19 cellular contexts compared by ENCODE assay signal in the genomic region with DNA sequence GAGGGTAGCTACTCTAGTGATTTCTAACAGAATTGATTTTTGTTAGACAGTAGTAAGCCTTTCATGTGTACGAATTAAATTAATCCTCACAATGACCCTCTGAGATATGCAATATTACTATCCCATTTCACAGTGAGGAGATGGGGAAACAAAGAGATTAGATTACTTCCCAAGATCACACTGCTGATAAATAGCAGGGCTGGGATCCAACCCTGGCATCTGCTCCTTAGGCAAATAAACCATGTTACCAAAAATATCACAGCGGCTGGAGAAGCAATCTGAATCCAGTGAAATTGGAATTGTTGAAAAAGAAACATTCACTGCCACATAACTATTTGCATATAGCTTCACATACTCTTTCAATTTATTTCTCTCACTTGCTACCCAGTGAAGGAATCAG. TPM values are rescaled to one million over a fixed set of nuclear protein-coding genes. Genes with fewer than 3 reads are reported as not detected.
DNase-seq lines count a peak whose midpoint lies in the region; ATAC-seq and TF ChIP-seq lines count a peak whose summit lies in the region.
"Had no signal": no experiment of that assay in that cellular context is flagged by ENCODE, and none has a peak within 500 bp of the region (broad histone marks: within the 10 kb centered on the region; RNA-seq: fewer than 3 reads in every experiment).

No MANE protein-coding gene starts in this region.

- H3K36me3 ChIP-seq in esophagus squamous epithelium = no peaks in the 10 kb centered on the region
- H3K36me3 ChIP-seq: vagina had no signal

- H3K9me3 ChIP-seq in esophagus squamous epithelium = no peaks in the 10 kb centered on the region
- H3K9me3 ChIP-seq: Caco-2, vagina had no signal

- H3K27ac ChIP-seq in esophagus squamous epithelium = no peak overlapping the region
- H3K27ac ChIP-seq: vagina had no signal

- ATAC-seq in GM19455 (IDR thresholded peaks at IDR 0.05; ENCODE audit: unreplicated experiment) (no peak), HG02938 (IDR thresholded peaks at IDR 0.05; ENCODE audit: unreplicated experiment) (no peak), GM21390 (IDR thresholded peaks at IDR 0.05; ENCODE audit: unreplicated experiment) (no peak)
- ATAC-seq: GM23338, left colon had no signal

- H3K4me3 ChIP-seq in esophagus squamous epithelium = no peak overlapping the region
- H3K4me3 ChIP-seq: GM23338, vagina had no signal

- H3K27me3 ChIP-seq in esophagus squamous epithelium = no peaks in the 10 kb centered on the region
- H3K27me3 ChIP-seq: vagina had no signal

- TF ChIP-seq POLR2A in esophagus squamous epithelium (IDR thresholded peaks at IDR 0.05) = no peak

- peaks cover 0 to 6% (median 0%) of the 10 kb centered on the region in 3 donors for H3K4me1 ChIP-seq in esophagus squamous epithelium
- H3K4me1 ChIP-seq: Caco-2, vagina had no signal

- intact Hi-C loops in esophagus squamous epithelium (cut with DNase I) = no loop called here

- DNase-seq in COLO668 (lab: John Stamatoyannopoulos, UW; ENCODE audit: unreplicated experiment) = peak; percentile 18
- peak; percentile 30 for DNase-seq in NCI-H1092 (lab: John Stamatoyannopoulos, UW)
- peak; percentile 10 for DNase-seq in NCI-H774 (lab: John Stamatoyannopoulos, UW)
- DNase-seq in dedifferentiated amniotic fluid mesenchymal stem cell (ENCODE audit: extremely low spot score) = peak; percentile 65
- DNase-seq in esophagus squamous epithelium (lab: John Stamatoyannopoulos, UW) = no peak
- DNase-seq: activated CD4-positive, CD25-positive, alpha-beta regulatory T cell; activated T-cell treated with anti-CD3 and anti-CD28 coated beads, Interleukin-2, amount 50 U/mL, for 48 hours; AML-193; Caco-2; dermis blood vessel endothelial cell; GDM1; left colon; NCI-H2227 treated with DMSO at 0.1 percent for 48 hours; nephron progenitor cell had no signal

- 29 to 42% methylated on average over 2 of the region's 2 CpGs for WGBS in esophagus squamous epithelium, 2 donors

- TF ChIP-seq CTCF in esophagus squamous epithelium (IDR thresholded peaks at IDR 0.05) = no peak

RNA-seq across cellular contexts. Expression of gene CAVIN3, which starts 12.8 kb away (rescaled TPM):
- total RNA-seq in esophagus squamous epithelium = 10 to 100 TPM; 16.6 to 65.0 (median 25.3) TPM

RNA-seq across cellular contexts. Expression of gene SMPD1, which starts 57.2 kb away (rescaled TPM):
- 10 to 100 TPM; 11.6 to 21.4 (median 14.3) TPM for total RNA-seq in esophagus squamous epithelium
